In genomic region chr1:7584643-7585042, GRCh38 we compare ENCODE assay signal across 14 cellular contexts.
"Had no signal": no experiment of that assay in that cellular context is flagged by ENCODE, and none has a peak within 500 bp of the region (broad histone marks: within the 10 kb centered on the region; RNA-seq: fewer than 3 reads in every experiment).

No MANE protein-coding gene starts in this region.

- H3K4me3 ChIP-seq: adrenal gland, esophagus squamous epithelium, vagina had no signal

- H3K27me3 ChIP-seq: esophagus squamous epithelium, vagina had no signal

- H3K27ac ChIP-seq: esophagus squamous epithelium, vagina had no signal

- H3K9me3 ChIP-seq: adrenal gland, esophagus squamous epithelium, vagina had no signal

- H3K4me1 ChIP-seq: esophagus squamous epithelium, vagina had no signal

- DNase-seq: activated CD4-positive, alpha-beta T cell treated with anti-CD3 and anti-CD28 coated beads, Interleukin-2, amount 50 U/mL, for 1 hour; activated gamma-delta T cell treated with Interleukin-2 at 50 U/mL for 16 hours; dermis blood vessel endothelial cell; effector memory CD8-positive, alpha-beta T cell; esophagus squamous epithelium; immature natural killer cell; mesendoderm; naive thymus-derived CD8-positive, alpha-beta T cell; nucleus accumbens; stimulated activated CD4-positive, alpha-beta T cell treated with anti-CD3 and anti-CD28 coated beads, Interleukin-2, amount 100 ng/mL, for 48 hours; T1000; trophoblast cell had no signal

- H3K36me3 ChIP-seq: adrenal gland, esophagus squamous epithelium, vagina had no signal
